21 cellular contexts compared by ENCODE assay signal in the genomic region with DNA sequence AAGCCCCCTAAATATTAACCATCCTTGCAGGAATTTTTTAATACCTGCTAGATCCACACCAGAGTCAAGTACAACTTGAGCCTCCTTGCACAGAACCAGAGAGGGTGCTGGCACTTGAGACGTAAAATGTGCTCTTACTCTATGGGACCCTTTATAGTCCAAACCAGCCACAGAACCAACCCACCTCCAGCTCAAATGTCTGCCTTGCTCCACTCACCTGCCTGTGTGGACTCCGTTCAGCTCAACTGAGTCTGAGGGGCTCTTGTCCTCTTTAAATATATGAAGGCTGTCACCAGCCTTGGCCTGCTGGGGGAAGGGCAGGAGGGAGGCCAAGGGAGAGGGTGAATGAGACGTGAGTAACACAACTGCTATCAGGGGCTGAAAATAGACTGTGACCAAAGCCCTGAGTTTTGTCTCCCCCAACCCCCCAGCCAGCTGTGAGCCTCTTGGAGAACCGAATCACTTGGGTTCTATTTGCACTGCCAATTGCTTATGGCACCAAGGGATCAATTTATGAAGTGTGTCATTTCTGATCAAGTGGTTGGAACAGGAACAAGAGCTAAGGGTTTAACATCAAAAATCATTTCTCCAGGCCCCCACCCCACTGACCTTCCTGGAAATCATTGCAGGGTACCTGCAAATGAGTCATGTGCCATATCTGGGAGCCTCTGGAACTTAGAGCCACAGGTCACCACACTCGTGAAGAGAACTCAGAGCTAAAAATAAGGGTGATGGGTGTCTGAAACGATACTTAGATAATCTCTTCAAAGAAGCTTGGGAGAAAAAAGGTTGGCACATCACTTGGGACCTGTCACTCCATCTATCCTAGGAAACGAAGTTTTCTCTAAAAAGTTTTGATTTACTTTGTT. TPM values are rescaled to one million over a fixed set of nuclear protein-coding genes. Genes with fewer than 3 reads are reported as not detected.
DNase-seq lines count a peak whose midpoint lies in the region; ATAC-seq, FAIRE-seq and TF ChIP-seq lines count a peak whose summit lies in the region.
"Had no signal": no experiment of that assay in that cellular context is flagged by ENCODE, and none has a peak within 500 bp of the region (broad histone marks: within the 10 kb centered on the region; RNA-seq: fewer than 3 reads in every experiment).

TSS of gene CSRP3 (minus strand) at position 247 of the 869 bp plus-strand sequence. CDS start 9,535 bp downstream, outside the sequence.

- H3K27ac ChIP-seq in cardiac muscle cell (peak within 1 kb of the TSS; percentile 91), gastrocnemius medialis (peak within 1 kb of the TSS; percentile 90 to 94 (median 94))
- H3K27ac ChIP-seq: gastroesophageal sphincter, suprapubic skin had no signal

- H3K36me3 Mint-ChIP-seq in HFFc6 (ENCODE audit: low read depth) = no peaks in the 10 kb centered on the region

- no peak within 1 kb of the TSS for H3K27ac Mint-ChIP-seq in HFFc6
- H3K27ac Mint-ChIP-seq: activated CD4-positive, alpha-beta T cell treated with anti-CD3 and anti-CD28 coated beads, Interleukin-2, amount 10 ng/mL, durations not matched to agents 24 days and 14 days had no signal

- TF ChIP-seq POLR2A in gastrocnemius medialis (IDR thresholded peaks at IDR 0.05) = peak; percentile 43 to 66

- no peaks in the 10 kb centered on the region for H3K9me3 Mint-ChIP-seq in HFFc6
- H3K9me3 Mint-ChIP-seq: activated CD4-positive, alpha-beta T cell treated with anti-CD3 and anti-CD28 coated beads, Interleukin-2, amount 10 ng/mL, durations not matched to agents 24 days and 14 days had no signal

- FAIRE-seq in RCC 7860 (lab: Jason Lieb, UNC) = peak; percentile 16
- FAIRE-seq: bronchial epithelial cell, endothelial cell of umbilical vein, TTC549 had no signal

- ATAC-seq in gastrocnemius medialis (peak; percentile 86 to 91), HG03520 (IDR thresholded peaks at IDR 0.05; ENCODE audit: unreplicated experiment) (no peak)
- ATAC-seq: gastroesophageal sphincter, mucosa of descending colon had no signal

- no peak within 1 kb of the TSS for H3K4me3 Mint-ChIP-seq in HFFc6
- H3K4me3 Mint-ChIP-seq: activated CD4-positive, alpha-beta T cell treated with anti-CD3 and anti-CD28 coated beads, Interleukin-2, amount 10 ng/mL, durations not matched to agents 24 days and 14 days had no signal

- DNase-seq in EH (ENCODE audit: low read depth) (peak; percentile 27), RCC 7860 (ENCODE audit: low spot score) (no peak), cardiac muscle cell (ENCODE audit: low read depth in 1 of 2, low spot score in 1 of 2) (peak in 1 of 2 donors; percentile 86), gastrocnemius medialis (peak; percentile 71 to 84), HuH-7.5 (ENCODE audit: low spot score) (no peak), HFFc6 (no peak)
- DNase-seq: activated CD4-positive, alpha-beta T cell treated with anti-CD3 and anti-CD28 coated beads, Interleukin-2, amount 10 ng/mL, durations not matched to agents 24 days and 14 days; activated effector memory CD4-positive, alpha-beta T cell treated with anti-CD3 and anti-CD28 coated beads, Interleukin-2, amount 50 U/mL, for 16 hours; AML-193; dermis blood vessel endothelial cell; mucosa of descending colon; NCI-H146; SW 1271 had no signal

- no peaks in the 10 kb centered on the region for H3K9me3 ChIP-seq in cardiac muscle cell (ENCODE audit: low read depth)
- no peaks in the 10 kb centered on the region for H3K9me3 ChIP-seq in gastrocnemius medialis
- H3K9me3 ChIP-seq: gastroesophageal sphincter, mucosa of descending colon, suprapubic skin had no signal

- H3K27me3 ChIP-seq in cardiac muscle cell = no peaks in the 10 kb centered on the region
- no peaks in the 10 kb centered on the region for H3K27me3 ChIP-seq in gastrocnemius medialis
- H3K27me3 ChIP-seq: gastroesophageal sphincter, suprapubic skin had no signal

- intact Hi-C loops in gastrocnemius medialis (cut with DNase I; ENCODE audit: low total_unique reads) = loop anchor here (1.0 kb wide), 2 partner anchors 16 to 31 kb away; no protein-coding TSS in a partner anchor

- TF ChIP-seq CTCF in cardiac muscle cell (IDR thresholded peaks at IDR 0.05; ENCODE audit: low read depth, low read length) = no peak
- TF ChIP-seq CTCF in gastrocnemius medialis (IDR thresholded peaks at IDR 0.05 in 4 of 5, conservative IDR thresholded peaks at IDR 0.05 in 1 of 5) = peak in 1 of 5 experiments; percentile 13
- no peak for TF ChIP-seq CTCF in HFFc6 (IDR thresholded peaks at IDR 0.05)

- H3K4me1 ChIP-seq in cardiac muscle cell (ENCODE audit: low read depth) (peaks cover 39% of the 10 kb centered on the region), gastrocnemius medialis (peaks cover 37 to 39% of the 10 kb centered on the region in 2 donors)
- H3K4me1 ChIP-seq: gastroesophageal sphincter, suprapubic skin had no signal

- peaks cover 21% of the 10 kb centered on the region for H3K27me3 Mint-ChIP-seq in HFFc6 (ENCODE audit: insufficient read depth)

- H3K4me3 ChIP-seq in cardiac muscle cell (peak within 1 kb of the TSS; percentile 47), gastrocnemius medialis (peak within 1 kb of the TSS; percentile 30 to 42 (median 36))
- H3K4me3 ChIP-seq: gastroesophageal sphincter, mucosa of descending colon, suprapubic skin had no signal

- in situ Hi-C loops in gastrocnemius medialis (cut with MboI; ENCODE audit: low sequenced_read_pairs in 4 of 4) = no loop called here

- H3K4me1 Mint-ChIP-seq in HFFc6 (ENCODE audit: low read depth) = peaks cover 25% of the 10 kb centered on the region
- H3K4me1 Mint-ChIP-seq: activated CD4-positive, alpha-beta T cell treated with anti-CD3 and anti-CD28 coated beads, Interleukin-2, amount 10 ng/mL, durations not matched to agents 24 days and 14 days had no signal

- H3K36me3 ChIP-seq in cardiac muscle cell = no peaks in the 10 kb centered on the region
- H3K36me3 ChIP-seq in gastrocnemius medialis = no peaks in the 10 kb centered on the region
- H3K36me3 ChIP-seq: gastroesophageal sphincter, suprapubic skin had no signal

RNA-seq across cellular contexts. Expression of gene CSRP3, which starts in this region (rescaled TPM):
- total RNA-seq in cardiac muscle cell (337 and 592 TPM in 2 replicates), gastrocnemius medialis (100 to 1,000 TPM in 2 of 4 donors, 10 to 100 TPM in 1, 1 to 10 TPM in 1; 2.2 to 300 (median 89.5) TPM)
- polyA plus RNA-seq in cardiac muscle cell = 606 and 869 TPM in 2 replicates
- total RNA-seq in HFFc6 (2021; fragmentation: NEBNext Ultra II Directional; extraction: Animal tissue kit (Norgen Biotek cat#: 25700)) = not detected
- total RNA-seq: activated CD4-positive, alpha-beta T cell treated with anti-CD3 and anti-CD28 coated beads, Interleukin-2, amount 10 ng/mL, durations not matched to agents 24 days and 14 days; bronchial epithelial cell; dermis blood vessel endothelial cell; endothelial cell of umbilical vein; H4; HT-29; suprapubic skin had no signal
- polyA plus RNA-seq: endothelial cell of umbilical vein had no signal

Comparison
In these comparisons a context has a peak if more than half of its experiments do, and no peak if none do; other contexts are left out.
1. DNase-seq: peak in EH (single experiment) and gastrocnemius medialis (2 of 2); none in RCC 7860 (single experiment), HuH-7.5 (single experiment) and HFFc6 (single experiment).